Comparison of ENCODE assay signal across 10 cellular contexts in the genomic region with DNA sequence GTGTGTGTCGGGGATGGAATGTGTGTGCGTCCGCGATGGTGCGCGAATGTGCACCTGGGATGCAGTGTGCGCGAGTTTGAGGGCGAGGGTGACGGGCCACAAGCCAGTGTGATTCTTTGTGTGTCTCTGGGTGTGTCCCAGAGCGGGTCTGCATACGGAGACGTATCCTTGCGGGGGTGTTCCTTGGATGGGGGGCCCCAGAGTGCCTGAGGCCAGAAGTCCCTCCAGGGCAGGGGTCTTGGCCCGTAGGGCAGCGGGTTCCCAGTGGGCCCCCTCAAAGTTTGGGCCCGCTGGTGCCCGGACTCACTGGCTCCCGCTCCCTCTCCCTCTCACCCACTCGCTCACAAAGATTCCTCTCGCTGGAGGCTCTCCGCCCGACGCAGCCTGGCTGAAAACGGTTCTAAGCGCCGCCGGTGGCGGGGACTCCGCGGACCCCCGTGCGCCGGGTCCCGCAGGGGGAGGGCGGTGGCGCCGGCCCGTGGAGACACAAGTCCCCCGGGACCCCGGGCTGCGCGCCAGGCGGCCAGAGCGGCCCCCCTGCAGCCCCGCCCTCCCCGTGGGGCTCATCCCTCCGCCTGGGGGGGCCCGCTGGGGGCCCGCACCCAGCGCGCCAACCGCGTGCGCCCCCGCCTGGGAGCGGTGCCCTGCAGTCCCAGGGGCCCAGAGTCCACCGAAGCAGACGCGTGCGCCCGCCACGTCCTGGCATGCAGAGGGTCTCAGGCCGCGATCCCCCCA. TPM values are rescaled to one million over a fixed set of nuclear protein-coding genes. Genes with fewer than 3 reads are reported as not detected.
DNase-seq lines count a peak whose midpoint lies in the region; ATAC-seq, FAIRE-seq and TF ChIP-seq lines count a peak whose summit lies in the region.
"Had no signal": no experiment of that assay in that cellular context is flagged by ENCODE, and none has a peak within 500 bp of the region (broad histone marks: within the 10 kb centered on the region; RNA-seq: fewer than 3 reads in every experiment).

No MANE protein-coding gene starts in this region.

- TF ChIP-seq EP300 in HepG2 (IDR thresholded peaks at IDR 0.05; ENCODE audit: low read depth in 2 of 2, low read length in 2 of 2) (no peak), HepG2 (CRISPR knock-in tag; IDR thresholded peaks at IDR 0.05; ENCODE audit: borderline replicate concordance) (no peak)

- H3K4me3 ChIP-seq in HepG2 (replicated peaks in 1 of 3; ENCODE audit: insufficient read depth in 1 of 3, low read depth in 2 of 3, low read length in 3 of 3) (peak overlapping the region; percentile 67 to 82 (median 82)), right lobe of liver (no peak overlapping the region), kidney (ENCODE audit: low read length in 2 of 2) (no peak overlapping the region)

- H3K9ac ChIP-seq in HepG2 (ENCODE audit: insufficient read depth, low read depth, low read length) (peak overlapping the region; percentile 80), kidney (ENCODE audit: low read length in 2 of 2) (no peak overlapping the region)

- intact Hi-C loops in HepG2 (cut with micrococcal nuclease; ENCODE audit: unreplicated experiment) (no loop called here), right lobe of liver (cut with DNase I) (no loop called here), kidney (cut with DNase I) (no loop called here)

- H3K36me3 ChIP-seq in HepG2 (replicated peaks in 1 of 2; ENCODE audit: control insufficient read depth in 1 of 2, insufficient read depth in 2 of 2, low read length in 2 of 2) (peaks cover 6 to 12% of the 10 kb centered on the region in 2 experiments; a peak in 3 of 5 replicates), right lobe of liver (no peaks in the 10 kb centered on the region), kidney (ENCODE audit: control insufficient read depth in 1 of 2, insufficient read depth in 2 of 2, low read length in 2 of 2) (no peaks in the 10 kb centered on the region)

- peaks cover 34% of the 10 kb centered on the region for H3K79me2 ChIP-seq in HepG2 (ENCODE audit: insufficient read depth, low read length)

- DNase-seq in HepG2 (ENCODE audit: low spot score) (no peak), right lobe of liver (no peak), mesothelial cell of epicardium (ENCODE audit: low spot score in 2 of 2, unreplicated experiment in 2 of 2) (no peak), H54 (ENCODE audit: insufficient read length, low spot score) (no peak), kidney (no peak)
- no peak for DNase-seq in stimulated activated CD4-positive, alpha-beta T cell treated with anti-CD3 and anti-CD28 coated beads, Interleukin-1b, Interleukin-23, amount 100 ng/mL, for 48 hours
- DNase-seq: activated CD4-positive, alpha-beta T cell treated with anti-CD3 and anti-CD28 coated beads, Interleukin-2, amount 50 U/mL, for 48 hours; NCI-H1694 treated with DMSO at 0.1 percent for 48 hours had no signal

- peaks cover 26% of the 10 kb centered on the region for H4K20me1 ChIP-seq in HepG2 (ENCODE audit: insufficient read depth, low read length)

- in situ Hi-C loops in HepG2 (cut with HindIII; ENCODE audit: extremely low pct_ligation_motif_present, low pct_unique_long_range_greater_than_20kb): no loop called here

- H3K9me3 Mint-ChIP-seq in brain (no peaks in the 10 kb centered on the region), mesothelial cell of epicardium (no peaks in the 10 kb centered on the region)

- POLR2A ChIA-PET in HepG2 (lab: Yijun Ruan, JAX): interaction anchor here (1.6 kb wide), 1 partner anchor 16 kb away, joined by 4 read pairs; no protein-coding TSS in a partner anchor

- H3K27ac ChIP-seq in HepG2 (ENCODE audit: extremely low read length, insufficient read depth, low read length): peak overlapping the region; percentile 68
- no peak overlapping the region for H3K27ac ChIP-seq in right lobe of liver
- no peak overlapping the region for H3K27ac ChIP-seq in kidney (ENCODE audit: low read depth in 2 of 2, low read length in 2 of 2)

- CTCF ChIA-PET in HepG2 (lab: Yijun Ruan, JAX; ENCODE audit: low intra/inter-chr PET ratio, low total read pairs): no interaction called here

- H2AFZ ChIP-seq in HepG2 (ENCODE audit: low read length): no peak overlapping the region

- TF ChIP-seq POLR2A in HepG2 (IDR thresholded peaks at IDR 0.05; ENCODE audit: insufficient read depth in 1 of 2, low read depth in 2 of 2, low read length in 2 of 2) (peak in 1 of 2 experiments; percentile 68; a peak in 2 of 4 replicates), right lobe of liver (IDR thresholded peaks at IDR 0.05) (no peak), H54 (IDR thresholded peaks at IDR 0.05; ENCODE audit: low read depth, low read length) (no peak)

- H3K4me3 Mint-ChIP-seq in brain (peak overlapping the region; percentile 74 to 86 (median 77)), mesothelial cell of epicardium (peak overlapping the region; percentile 16)

- H3K4me1 Mint-ChIP-seq in brain: peaks cover 30% of the 10 kb centered on the region
- H3K4me1 Mint-ChIP-seq in mesothelial cell of epicardium: peaks cover 17% of the 10 kb centered on the region

- H3K9me3 ChIP-seq in HepG2 (ENCODE audit: low read length) (no peaks in the 10 kb centered on the region), right lobe of liver (no peaks in the 10 kb centered on the region), kidney (ENCODE audit: control insufficient read depth in 1 of 2, low read length in 2 of 2) (no peaks in the 10 kb centered on the region)

- no TSS peak for BruUV-seq in HepG2 (replicated peaks; lab: Mats Ljungman, UMichigan)

- H3K36me3 Mint-ChIP-seq in brain (no peaks in the 10 kb centered on the region), mesothelial cell of epicardium (no peaks in the 10 kb centered on the region)

- peaks cover 86% of the 10 kb centered on the region for H3K27me3 Mint-ChIP-seq in brain
- H3K27me3 Mint-ChIP-seq in mesothelial cell of epicardium (ENCODE audit: low read depth): peaks cover 85% of the 10 kb centered on the region

- WGBS in HepG2 (ENCODE audit: low lambda C conversion rate): 0% methylated on average over 5 of the region's 65 CpGs
- WGBS in right lobe of liver (ENCODE audit: insufficient coverage, low coverage, low lambda C conversion rate, missing lambda C conversion rate): 2% methylated on average over 9 of the region's 65 CpGs

- FAIRE-seq in HepG2 (lab: Jason Lieb, UNC) (no peak), H54 (lab: Jason Lieb, UNC) (no peak), kidney (lab: Jason Lieb, UNC) (no peak)

- ATAC-seq in HepG2 (no peak), right lobe of liver (no peak), GM19328 (IDR thresholded peaks at IDR 0.05; ENCODE audit: unreplicated experiment) (no peak)

- TF ChIP-seq RAD21 in HepG2 (CRISPR knock-in tag; IDR thresholded peaks at IDR 0.05): no peak

- peak overlapping the region in 2 of 5 experiments; percentile 52 to 73 for H3K27ac Mint-ChIP-seq in brain
- no peak overlapping the region for H3K27ac Mint-ChIP-seq in mesothelial cell of epicardium

- H3K4me1 ChIP-seq in HepG2 (ENCODE audit: insufficient read depth, low read length) (peaks cover 55% of the 10 kb centered on the region), right lobe of liver (peaks cover 0 to 4% (median 0%) of the 10 kb centered on the region in 4 donors), kidney (ENCODE audit: control insufficient read depth in 1 of 2, insufficient read depth in 1 of 2, low read depth in 1 of 2, low read length in 2 of 2) (peaks cover 0 to 4% of the 10 kb centered on the region in 2 donors)

- TF ChIP-seq CTCF in HepG2 (CRISPR knock-in tag; IDR thresholded peaks at IDR 0.05) (peak; percentile 56), right lobe of liver (IDR thresholded peaks at IDR 0.05) (no peak), brain (conservative IDR thresholded peaks at IDR 0.05) (no peak), mesothelial cell of epicardium (IDR thresholded peaks at IDR 0.05; ENCODE audit: unreplicated experiment) (no peak), kidney (IDR thresholded peaks at IDR 0.05; ENCODE audit: borderline replicate concordance, extremely low read depth, insufficient read depth) (no peak)

- peak overlapping the region; percentile 91 for H3K4me2 ChIP-seq in HepG2 (ENCODE audit: low read depth, low read length)

- H3K27me3 ChIP-seq in HepG2 (ENCODE audit: control insufficient read depth in 1 of 2, insufficient read depth in 2 of 2, low read length in 2 of 2) (no peaks in the 10 kb centered on the region; a peak in 1 of 5 replicates), right lobe of liver (peaks cover 0 to 35% of the 10 kb centered on the region in 2 donors)

RNA-seq across cellular contexts. Expression of a gene that starts 0.9 kb away (rescaled TPM):
- total RNA-seq in HepG2 (2016; rRNA removed; fragmentation: Illumina TruSeq; extraction: Trizol) (105 and 217 TPM in 2 replicates), right lobe of liver (1 to 10 TPM in 2 of 6 experiments, under 1 TPM in 1, not detected in 3; 0.27 to 2.9 (median 1.2) TPM), mesothelial cell of epicardium (0.89 to 2.0 TPM (median 1.0 TPM) in 3 replicates), kidney (28.9 TPM)
- total RNA-seq in HepG2 (2016; cell fraction: cytosol; rRNA removed; fragmentation: Illumina TruSeq; extraction: Trizol; ENCODE audit: low read depth): 96.8 and 118 TPM in 2 replicates
- total RNA-seq in HepG2 (2016; cell fraction: insoluble cytoplasmic fraction; rRNA removed; fragmentation: Illumina TruSeq; extraction: Trizol): 97.5 and 221 TPM in 2 replicates
- 191 and 193 TPM in 2 replicates for total RNA-seq in HepG2 (2016; cell fraction: membrane; rRNA removed; fragmentation: Illumina TruSeq; extraction: Trizol)
- 219 and 265 TPM in 2 replicates for total RNA-seq in HepG2 (2016; cell fraction: nucleus; rRNA removed; fragmentation: Illumina TruSeq; extraction: Trizol)
- polyA plus RNA-seq in HepG2 (2011; rRNA removed) (296 and 337 TPM in 2 replicates), brain (ENCODE audit: insufficient read depth, low read depth, low replicate concordance) (22.2 TPM), kidney (ENCODE audit: insufficient read depth, low read depth, low replicate concordance) (6.6 TPM)
- 347 and 628 TPM in 2 replicates for polyA plus RNA-seq in HepG2 (2011; cell fraction: cytosol; rRNA removed)
- polyA plus RNA-seq in HepG2 (2011; cell fraction: nucleus; rRNA removed): 244 and 327 TPM in 2 replicates
- 231 and 373 TPM in 2 replicates for polyA plus RNA-seq in HepG2 (2012)
- polyA plus RNA-seq in HepG2 (2016; cell fraction: cytosol; fragmentation: Illumina TruSeq; extraction: Trizol; ENCODE audit: low read depth): 150 and 176 TPM in 2 replicates
- polyA plus RNA-seq in HepG2 (2016; cell fraction: insoluble cytoplasmic fraction; fragmentation: Illumina TruSeq; extraction: Trizol; ENCODE audit: low read depth): 122 and 154 TPM in 2 replicates
- 207 and 208 TPM in 2 replicates for polyA plus RNA-seq in HepG2 (2016; cell fraction: membrane; fragmentation: Illumina TruSeq; extraction: Trizol; ENCODE audit: low read depth)
- polyA plus RNA-seq in HepG2 (2016; cell fraction: nucleus; fragmentation: Illumina TruSeq; extraction: Trizol; ENCODE audit: insufficient read depth, low read depth): 462 and 526 TPM in 2 replicates
- 0.47 and 301 TPM in 2 replicates for polyA minus RNA-seq in HepG2 (2011; rRNA and poly(A)+ RNA removed; ENCODE audit: low replicate concordance)
- polyA minus RNA-seq in HepG2 (2011; cell fraction: cytosol; rRNA and poly(A)+ RNA removed): 303 and 346 TPM in 2 replicates
- polyA minus RNA-seq in HepG2 (2011; cell fraction: nucleus; rRNA and poly(A)+ RNA removed): 45.4 and 52.2 TPM in 2 replicates

RNA-seq across cellular contexts. Expression of a gene that starts 7.0 kb away (rescaled TPM):
- total RNA-seq in HepG2 (2016; rRNA removed; fragmentation: Illumina TruSeq; extraction: Trizol): 0.69 and 0.97 TPM in 2 replicates
- total RNA-seq in HepG2 (2016; cell fraction: cytosol; rRNA removed; fragmentation: Illumina TruSeq; extraction: Trizol; ENCODE audit: low read depth): 0.61 and 0.88 TPM in 2 replicates
- total RNA-seq in HepG2 (2016; cell fraction: insoluble cytoplasmic fraction; rRNA removed; fragmentation: Illumina TruSeq; extraction: Trizol): 0.77 and 1.4 TPM in 2 replicates
- 0.49 and 0.65 TPM in 2 replicates for total RNA-seq in HepG2 (2016; cell fraction: membrane; rRNA removed; fragmentation: Illumina TruSeq; extraction: Trizol)
- total RNA-seq in HepG2 (2016; cell fraction: nucleus; rRNA removed; fragmentation: Illumina TruSeq; extraction: Trizol): 2.3 and 2.7 TPM in 2 replicates
- polyA plus RNA-seq in HepG2 (2011; rRNA removed): 5.5 and 7.2 TPM in 2 replicates
- 4.1 and 4.6 TPM in 2 replicates for polyA plus RNA-seq in HepG2 (2011; cell fraction: cytosol; rRNA removed)
- polyA plus RNA-seq in HepG2 (2011; cell fraction: nucleus; rRNA removed): 71.3 and 86.8 TPM in 2 replicates
- polyA plus RNA-seq in HepG2 (2012): 8.3 and 22.3 TPM in 2 replicates
- polyA plus RNA-seq in HepG2 (2016; cell fraction: cytosol; fragmentation: Illumina TruSeq; extraction: Trizol; ENCODE audit: low read depth): 1.0 and 2.0 TPM in 2 replicates
- polyA plus RNA-seq in HepG2 (2016; cell fraction: insoluble cytoplasmic fraction; fragmentation: Illumina TruSeq; extraction: Trizol; ENCODE audit: low read depth): 1.7 and 1.9 TPM in 2 replicates
- polyA plus RNA-seq in HepG2 (2016; cell fraction: membrane; fragmentation: Illumina TruSeq; extraction: Trizol; ENCODE audit: low read depth): 1.6 TPM in 2 replicates
- polyA plus RNA-seq in HepG2 (2016; cell fraction: nucleus; fragmentation: Illumina TruSeq; extraction: Trizol; ENCODE audit: insufficient read depth, low read depth): 12.3 and 16.0 TPM in 2 replicates
- 0.35 and 3.9 TPM in 2 replicates for polyA minus RNA-seq in HepG2 (2011; rRNA and poly(A)+ RNA removed; ENCODE audit: low replicate concordance)
- 1.4 and 4.3 TPM in 2 replicates for polyA minus RNA-seq in HepG2 (2011; cell fraction: cytosol; rRNA and poly(A)+ RNA removed)
- 5.0 and 5.5 TPM in 2 replicates for polyA minus RNA-seq in HepG2 (2011; cell fraction: nucleus; rRNA and poly(A)+ RNA removed)
- under 1 TPM in 2 of 6 experiments, not detected in 4; 0.31 to 0.43 TPM for total RNA-seq in right lobe of liver
- polyA plus RNA-seq in brain (ENCODE audit: insufficient read depth, low read depth, low replicate concordance): 124 TPM
- 4.9 to 6.4 TPM (median 4.9 TPM) in 3 replicates for total RNA-seq in mesothelial cell of epicardium
- 5.9 TPM for total RNA-seq in kidney
- 1.5 TPM for polyA plus RNA-seq in kidney (ENCODE audit: insufficient read depth, low read depth, low replicate concordance)

RNA-seq across cellular contexts. Expression of a gene that starts 17.1 kb away (rescaled TPM):
- 20.7 and 25.4 TPM in 2 replicates for total RNA-seq in HepG2 (2016; rRNA removed; fragmentation: Illumina TruSeq; extraction: Trizol)
- total RNA-seq in HepG2 (2016; cell fraction: cytosol; rRNA removed; fragmentation: Illumina TruSeq; extraction: Trizol; ENCODE audit: low read depth): 16.9 and 18.9 TPM in 2 replicates
- 21.8 and 27.1 TPM in 2 replicates for total RNA-seq in HepG2 (2016; cell fraction: insoluble cytoplasmic fraction; rRNA removed; fragmentation: Illumina TruSeq; extraction: Trizol)
- total RNA-seq in HepG2 (2016; cell fraction: membrane; rRNA removed; fragmentation: Illumina TruSeq; extraction: Trizol): 14.9 and 19.7 TPM in 2 replicates
- total RNA-seq in HepG2 (2016; cell fraction: nucleus; rRNA removed; fragmentation: Illumina TruSeq; extraction: Trizol): 11.7 and 15.7 TPM in 2 replicates
- 7.5 and 7.6 TPM in 2 replicates for polyA plus RNA-seq in HepG2 (2011; rRNA removed)
- 10.8 and 16.3 TPM in 2 replicates for polyA plus RNA-seq in HepG2 (2011; cell fraction: cytosol; rRNA removed)
- polyA plus RNA-seq in HepG2 (2011; cell fraction: nucleus; rRNA removed): 39.3 and 40.2 TPM in 2 replicates
- polyA plus RNA-seq in HepG2 (2012): 8.3 and 10.1 TPM in 2 replicates
- polyA plus RNA-seq in HepG2 (2016; cell fraction: cytosol; fragmentation: Illumina TruSeq; extraction: Trizol; ENCODE audit: low read depth): 9.6 and 12.0 TPM in 2 replicates
- 11.7 and 12.2 TPM in 2 replicates for polyA plus RNA-seq in HepG2 (2016; cell fraction: insoluble cytoplasmic fraction; fragmentation: Illumina TruSeq; extraction: Trizol; ENCODE audit: low read depth)
- 8.0 and 10.3 TPM in 2 replicates for polyA plus RNA-seq in HepG2 (2016; cell fraction: membrane; fragmentation: Illumina TruSeq; extraction: Trizol; ENCODE audit: low read depth)
- 19.7 and 20.4 TPM in 2 replicates for polyA plus RNA-seq in HepG2 (2016; cell fraction: nucleus; fragmentation: Illumina TruSeq; extraction: Trizol; ENCODE audit: insufficient read depth, low read depth)
- 2.0 and 4.9 TPM in 2 replicates for polyA minus RNA-seq in HepG2 (2011; rRNA and poly(A)+ RNA removed; ENCODE audit: low replicate concordance)
- 2.6 and 2.7 TPM in 2 replicates for polyA minus RNA-seq in HepG2 (2011; cell fraction: cytosol; rRNA and poly(A)+ RNA removed)
- 2.4 and 2.6 TPM in 2 replicates for polyA minus RNA-seq in HepG2 (2011; cell fraction: nucleus; rRNA and poly(A)+ RNA removed)
- total RNA-seq in right lobe of liver: 10 to 100 TPM; 30.4 to 71.7 (median 45.6) TPM
- polyA plus RNA-seq in brain (ENCODE audit: insufficient read depth, low read depth, low replicate concordance): 32.9 TPM
- total RNA-seq in mesothelial cell of epicardium: 56.5 to 58.8 TPM (median 58.3 TPM) in 3 replicates
- total RNA-seq in kidney: 56.9 TPM
- polyA plus RNA-seq in kidney (ENCODE audit: insufficient read depth, low read depth, low replicate concordance): 104 TPM

RNA-seq across cellular contexts. Expression of a gene that starts 31.1 kb away (rescaled TPM):
- total RNA-seq in HepG2 (2016; rRNA removed; fragmentation: Illumina TruSeq; extraction: Trizol) (1.7 and 3.4 TPM in 2 replicates), right lobe of liver (1 to 10 TPM; 3.8 to 5.0 (median 4.7) TPM), mesothelial cell of epicardium (12.0 to 13.2 TPM (median 12.6 TPM) in 3 replicates), kidney (16.1 TPM)
- 0.30 and 0.35 TPM in 2 replicates for total RNA-seq in HepG2 (2016; cell fraction: cytosol; rRNA removed; fragmentation: Illumina TruSeq; extraction: Trizol; ENCODE audit: low read depth)
- total RNA-seq in HepG2 (2016; cell fraction: insoluble cytoplasmic fraction; rRNA removed; fragmentation: Illumina TruSeq; extraction: Trizol): 2.3 and 3.2 TPM in 2 replicates
- total RNA-seq in HepG2 (2016; cell fraction: membrane; rRNA removed; fragmentation: Illumina TruSeq; extraction: Trizol): 1.5 TPM in 2 replicates
- 2.7 and 3.4 TPM in 2 replicates for total RNA-seq in HepG2 (2016; cell fraction: nucleus; rRNA removed; fragmentation: Illumina TruSeq; extraction: Trizol)
- polyA plus RNA-seq in HepG2 (2011; rRNA removed) (1.2 and 1.5 TPM in 2 replicates), brain (ENCODE audit: insufficient read depth, low read depth, low replicate concordance) (10.9 TPM), kidney (ENCODE audit: insufficient read depth, low read depth, low replicate concordance) (5.6 TPM)
- 0.91 and 1.1 TPM in 2 replicates for polyA plus RNA-seq in HepG2 (2011; cell fraction: cytosol; rRNA removed)
- polyA plus RNA-seq in HepG2 (2011; cell fraction: nucleus; rRNA removed): 3.2 and 6.3 TPM in 2 replicates
- 1.5 and 1.8 TPM in 2 replicates for polyA plus RNA-seq in HepG2 (2012)
- 0.21 and 0.23 TPM in 2 replicates for polyA plus RNA-seq in HepG2 (2016; cell fraction: cytosol; fragmentation: Illumina TruSeq; extraction: Trizol; ENCODE audit: low read depth)
- 2.2 and 3.4 TPM in 2 replicates for polyA plus RNA-seq in HepG2 (2016; cell fraction: insoluble cytoplasmic fraction; fragmentation: Illumina TruSeq; extraction: Trizol; ENCODE audit: low read depth)
- 0.58 and 0.76 TPM in 2 replicates for polyA plus RNA-seq in HepG2 (2016; cell fraction: membrane; fragmentation: Illumina TruSeq; extraction: Trizol; ENCODE audit: low read depth)
- 5.0 and 5.4 TPM in 2 replicates for polyA plus RNA-seq in HepG2 (2016; cell fraction: nucleus; fragmentation: Illumina TruSeq; extraction: Trizol; ENCODE audit: insufficient read depth, low read depth)
- polyA minus RNA-seq in HepG2 (2011; rRNA and poly(A)+ RNA removed; ENCODE audit: low replicate concordance): 3.3 and 11.9 TPM in 2 replicates
- 5.0 and 6.3 TPM in 2 replicates for polyA minus RNA-seq in HepG2 (2011; cell fraction: cytosol; rRNA and poly(A)+ RNA removed)
- 0.99 and 1.3 TPM in 2 replicates for polyA minus RNA-seq in HepG2 (2011; cell fraction: nucleus; rRNA and poly(A)+ RNA removed)

RNA-seq across cellular contexts. Expression of a gene that starts 34.1 kb away (rescaled TPM):
- total RNA-seq in HepG2 (2016; rRNA removed; fragmentation: Illumina TruSeq; extraction: Trizol) (959 and 1,184 TPM in 2 replicates), right lobe of liver (100 to 1,000 TPM; 256 to 470 (median 406) TPM), mesothelial cell of epicardium (846 to 875 TPM (median 857 TPM) in 3 replicates), kidney (828 TPM)
- 1,298 and 1,315 TPM in 2 replicates for total RNA-seq in HepG2 (2016; cell fraction: cytosol; rRNA removed; fragmentation: Illumina TruSeq; extraction: Trizol; ENCODE audit: low read depth)
- 938 and 1,264 TPM in 2 replicates for total RNA-seq in HepG2 (2016; cell fraction: insoluble cytoplasmic fraction; rRNA removed; fragmentation: Illumina TruSeq; extraction: Trizol)
- 1,565 and 1,724 TPM in 2 replicates for total RNA-seq in HepG2 (2016; cell fraction: membrane; rRNA removed; fragmentation: Illumina TruSeq; extraction: Trizol)
- total RNA-seq in HepG2 (2016; cell fraction: nucleus; rRNA removed; fragmentation: Illumina TruSeq; extraction: Trizol): 276 and 314 TPM in 2 replicates
- polyA plus RNA-seq in HepG2 (2011; rRNA removed) (1,655 and 1,782 TPM in 2 replicates), brain (ENCODE audit: insufficient read depth, low read depth, low replicate concordance) (1,684 TPM), kidney (ENCODE audit: insufficient read depth, low read depth, low replicate concordance) (1,481 TPM)
- 2,000 and 3,037 TPM in 2 replicates for polyA plus RNA-seq in HepG2 (2011; cell fraction: cytosol; rRNA removed)
- polyA plus RNA-seq in HepG2 (2011; cell fraction: nucleus; rRNA removed): 482 and 607 TPM in 2 replicates
- 1,641 and 1,658 TPM in 2 replicates for polyA plus RNA-seq in HepG2 (2012)
- polyA plus RNA-seq in HepG2 (2016; cell fraction: cytosol; fragmentation: Illumina TruSeq; extraction: Trizol; ENCODE audit: low read depth): 1,864 and 1,905 TPM in 2 replicates
- polyA plus RNA-seq in HepG2 (2016; cell fraction: insoluble cytoplasmic fraction; fragmentation: Illumina TruSeq; extraction: Trizol; ENCODE audit: low read depth): 1,524 and 1,536 TPM in 2 replicates
- polyA plus RNA-seq in HepG2 (2016; cell fraction: membrane; fragmentation: Illumina TruSeq; extraction: Trizol; ENCODE audit: low read depth): 2,008 and 2,053 TPM in 2 replicates
- polyA plus RNA-seq in HepG2 (2016; cell fraction: nucleus; fragmentation: Illumina TruSeq; extraction: Trizol; ENCODE audit: insufficient read depth, low read depth): 658 and 675 TPM in 2 replicates
- polyA minus RNA-seq in HepG2 (2011; rRNA and poly(A)+ RNA removed; ENCODE audit: low replicate concordance): 1,990 and 2,943 TPM in 2 replicates
- 420 and 430 TPM in 2 replicates for polyA minus RNA-seq in HepG2 (2011; cell fraction: cytosol; rRNA and poly(A)+ RNA removed)
- polyA minus RNA-seq in HepG2 (2011; cell fraction: nucleus; rRNA and poly(A)+ RNA removed): 113 and 142 TPM in 2 replicates

Comparison
In these comparisons a context has a peak if more than half of its experiments do, and no peak if none do; other contexts are left out.
1. H3K4me3 ChIP-seq: peak in HepG2 (3 of 3); none in right lobe of liver (0 of 3) and kidney (0 of 2).